ENCODE assay signal across 2 cellular contexts in the genomic region with DNA sequence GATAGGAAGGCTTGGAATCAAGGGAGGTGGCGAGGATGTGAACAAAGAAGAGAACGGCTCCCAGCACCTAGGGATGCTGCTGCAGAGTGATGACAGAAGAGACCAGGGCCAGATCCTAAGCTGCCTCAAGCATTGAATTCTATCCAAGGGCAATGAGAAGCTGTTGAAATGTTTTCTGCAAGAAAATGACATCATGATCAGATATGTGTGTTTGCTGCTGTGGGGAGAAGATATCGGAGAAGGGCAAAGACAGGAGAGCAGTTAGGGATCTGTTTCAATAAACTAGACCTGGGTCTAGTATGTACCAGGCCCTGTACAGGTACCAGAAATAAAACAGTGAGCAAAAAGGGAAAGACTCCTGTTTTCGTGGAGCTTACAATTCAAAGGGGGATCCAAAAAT.
A peak's percentile ranks its signal among the peaks of the same experiment; 100 is the strongest.
TF ChIP-seq lines count a peak whose summit lies in the region.

No MANE protein-coding gene starts in this region.

TF ChIP-seq in HEK293, 187 proteins besides CTCF, POLR2A, EP300 and RAD21 (continued from another document):
- TF ChIP-seq MZF1 (tag by site-specific recombination; IDR thresholded peaks at IDR 0.05; ENCODE audit: borderline replicate concordance) (0 out of 2 replicates have a peak, but pooled peaks have one; percentile 20), ZNF18 (tag by site-specific recombination; IDR thresholded peaks at IDR 0.05) (no peak)
- TF ChIP-seq, protein P1, sequence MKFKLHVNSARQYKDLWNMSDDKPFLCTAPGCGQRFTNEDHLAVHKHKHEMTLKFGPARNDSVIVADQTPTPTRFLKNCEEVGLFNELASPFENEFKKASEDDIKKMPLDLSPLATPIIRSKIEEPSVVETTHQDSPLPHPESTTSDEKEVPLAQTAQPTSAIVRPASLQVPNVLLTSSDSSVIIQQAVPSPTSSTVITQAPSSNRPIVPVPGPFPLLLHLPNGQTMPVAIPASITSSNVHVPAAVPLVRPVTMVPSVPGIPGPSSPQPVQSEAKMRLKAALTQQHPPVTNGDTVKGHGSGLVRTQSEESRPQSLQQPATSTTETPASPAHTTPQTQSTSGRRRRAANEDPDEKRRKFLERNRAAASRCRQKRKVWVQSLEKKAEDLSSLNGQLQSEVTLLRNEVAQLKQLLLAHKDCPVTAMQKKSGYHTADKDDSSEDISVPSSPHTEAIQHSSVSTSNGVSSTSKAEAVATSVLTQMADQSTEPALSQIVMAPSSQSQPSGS (tag by site-specific recombination; IDR thresholded peaks at IDR 0.05; ENCODE audit: low read depth): peak; percentile 80

TF ChIP-seq in K562, 482 proteins besides CTCF, POLR2A, EP300 and RAD21 (continued from another document):
- TF ChIP-seq JUND (IDR thresholded peaks at IDR 0.05; ENCODE audit: borderline replicate concordance, low read depth, low read length) (peak; percentile 18; the same call in 1 of the 2 replicates), JUND (tag; IDR thresholded peaks at IDR 0.05; ENCODE audit: borderline replicate concordance, low read depth, low read length) (no peak), CSDE1 (IDR thresholded peaks at IDR 0.05) (no peak)
- TF ChIP-seq, protein P2, sequence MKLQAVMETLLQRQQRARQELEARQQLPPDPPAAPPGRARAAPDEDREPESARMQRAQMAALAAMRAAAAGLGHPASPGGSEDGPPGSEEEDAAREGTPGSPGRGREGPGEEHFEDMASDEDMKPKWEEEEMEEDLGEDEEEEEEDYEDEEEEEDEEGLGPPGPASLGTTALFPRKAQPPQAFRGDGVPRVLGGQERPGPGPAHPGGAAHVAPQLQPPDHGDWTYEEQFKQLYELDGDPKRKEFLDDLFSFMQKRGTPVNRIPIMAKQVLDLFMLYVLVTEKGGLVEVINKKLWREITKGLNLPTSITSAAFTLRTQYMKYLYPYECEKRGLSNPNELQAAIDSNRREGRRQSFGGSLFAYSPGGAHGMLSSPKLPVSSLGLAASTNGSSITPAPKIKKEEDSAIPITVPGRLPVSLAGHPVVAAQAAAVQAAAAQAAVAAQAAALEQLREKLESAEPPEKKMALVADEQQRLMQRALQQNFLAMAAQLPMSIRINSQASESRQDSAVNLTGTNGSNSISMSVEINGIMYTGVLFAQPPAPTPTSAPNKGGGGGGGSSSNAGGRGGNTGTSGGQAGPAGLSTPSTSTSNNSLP (IDR thresholded peaks at IDR 0.05; ENCODE audit: borderline replicate concordance, low read depth, low read length): no peak
